ENCODE assay signal across 9 cellular contexts in the genomic region with DNA sequence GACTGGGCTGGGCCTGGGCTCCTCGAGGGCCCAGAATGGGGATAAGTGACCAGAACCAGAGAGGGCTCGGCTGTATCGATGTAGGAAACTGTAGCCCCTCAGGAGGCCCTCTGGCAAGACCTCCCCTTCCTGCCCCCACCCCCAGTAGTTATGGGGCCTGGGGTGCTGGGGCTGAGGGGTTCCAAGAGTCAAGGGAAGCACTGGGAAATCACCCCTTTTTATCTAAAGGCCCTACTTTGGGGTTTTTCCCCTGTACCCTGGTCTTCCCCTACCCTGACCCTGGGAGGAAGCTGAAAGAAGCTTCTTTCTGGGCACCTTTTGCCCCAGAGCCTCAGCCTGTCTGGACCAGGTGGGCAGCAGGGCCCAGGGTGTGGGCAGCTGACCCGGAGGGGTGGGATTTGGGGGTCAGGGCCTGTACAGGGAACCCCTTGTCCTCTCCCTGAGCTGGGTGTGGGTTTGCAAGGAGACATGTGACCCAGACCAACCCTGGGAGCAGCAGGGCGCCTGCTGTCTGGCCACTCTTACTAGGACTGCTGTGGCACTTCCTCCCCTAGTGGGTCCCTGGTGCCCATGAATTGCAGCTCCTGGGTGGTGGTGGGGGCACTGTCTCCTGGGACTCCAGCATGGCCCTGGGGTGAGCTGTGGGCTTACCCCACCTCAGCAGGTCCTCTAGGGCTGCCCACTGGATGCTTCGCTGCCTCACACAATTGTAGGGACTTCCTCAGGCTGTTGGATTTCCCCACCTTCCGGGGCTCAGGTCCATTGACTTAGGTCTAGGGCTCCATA. TPM values are rescaled to one million over a fixed set of nuclear protein-coding genes. Genes with fewer than 3 reads are reported as not detected.
DNase-seq lines count a peak whose midpoint lies in the region; ATAC-seq, FAIRE-seq and TF ChIP-seq lines count a peak whose summit lies in the region.
"Had no signal": no experiment of that assay in that cellular context is flagged by ENCODE, and none has a peak within 500 bp of the region (broad histone marks: within the 10 kb centered on the region; RNA-seq: fewer than 3 reads in every experiment).

No MANE protein-coding gene starts in this region.

- FAIRE-seq in D721Med (lab: Jason Lieb, UNC): no peak

- peak; percentile 57 for ATAC-seq in left ventricle myocardium superior
- ATAC-seq in HG03460 (IDR thresholded peaks at IDR 0.05; ENCODE audit: unreplicated experiment): no peak
- ATAC-seq in GM18502 (IDR thresholded peaks at IDR 0.05; ENCODE audit: poor library complexity, unreplicated experiment): no peak

- peak overlapping the region; percentile 48 for H3K4me3 Mint-ChIP-seq in activated CD4-positive, alpha-beta T cell treated with anti-CD3 and anti-CD28 coated beads, Interleukin-2, amount 10 ng/mL, durations not matched to agents 7 days and 5 days

- TF ChIP-seq CTCF in Peyer's patch (IDR thresholded peaks at IDR 0.05) (no peak), D721Med (IDR thresholded peaks at IDR 0.05; ENCODE audit: insufficient read depth, missing control alignments) (no peak)

- no peak for DNase-seq in activated CD4-positive, alpha-beta T cell treated with anti-CD3 and anti-CD28 coated beads, Interleukin-2, amount 10 ng/mL, durations not matched to agents 7 days and 5 days
- DNase-seq in activated CD4-positive, alpha-beta T cell treated with anti-CD3 and anti-CD28 coated beads, Interleukin-2, amount 50 U/mL, for 1 hour: no peak
- peak in 2 of 3 donors; percentile 50 to 58 for DNase-seq in Peyer's patch
- no peak for DNase-seq in left ventricle myocardium superior
- DNase-seq in D721Med (ENCODE audit: insufficient read length, low spot score): no peak

- intact Hi-C loops in left ventricle myocardium superior (cut with micrococcal nuclease): no loop called here

- H3K4me1 ChIP-seq in Peyer's patch (peaks cover 0 to 27% (median 11%) of the 10 kb centered on the region in 4 donors), thymus (ENCODE audit: control insufficient read depth, insufficient read depth, low read length) (no peaks in the 10 kb centered on the region)

- WGBS in thymus: 44% methylated on average over 7 of the region's 7 CpGs

- peak overlapping the region; percentile 13 for H3K27ac Mint-ChIP-seq in activated CD4-positive, alpha-beta T cell treated with anti-CD3 and anti-CD28 coated beads, Interleukin-2, amount 10 ng/mL, durations not matched to agents 7 days and 5 days

- peak overlapping the region; percentile 33 to 95 (median 82) for H3K27ac ChIP-seq in Peyer's patch
- peak overlapping the region; percentile 25 for H3K27ac ChIP-seq in thymus (ENCODE audit: low read depth)

- H3K9me3 Mint-ChIP-seq in activated CD4-positive, alpha-beta T cell treated with anti-CD3 and anti-CD28 coated beads, Interleukin-2, amount 10 ng/mL, durations not matched to agents 7 days and 5 days: no peaks in the 10 kb centered on the region

- TF ChIP-seq POLR2A in Peyer's patch (IDR thresholded peaks at IDR 0.05): no peak

- peaks cover 34% of the 10 kb centered on the region for H3K4me1 Mint-ChIP-seq in activated CD4-positive, alpha-beta T cell treated with anti-CD3 and anti-CD28 coated beads, Interleukin-2, amount 10 ng/mL, durations not matched to agents 7 days and 5 days

- H3K36me3 Mint-ChIP-seq in activated CD4-positive, alpha-beta T cell treated with anti-CD3 and anti-CD28 coated beads, Interleukin-2, amount 10 ng/mL, durations not matched to agents 7 days and 5 days (ENCODE audit: low read depth): peaks cover 2% of the 10 kb centered on the region

- H3K36me3 ChIP-seq in Peyer's patch (no peaks in the 10 kb centered on the region), thymus (ENCODE audit: control insufficient read depth, insufficient read depth) (no peaks in the 10 kb centered on the region)

- H3K27me3 ChIP-seq in Peyer's patch: no peaks in the 10 kb centered on the region
- H3K27me3 ChIP-seq in thymus (ENCODE audit: control insufficient read depth, insufficient read depth): peaks cover 29% of the 10 kb centered on the region

- H3K9me3 ChIP-seq in Peyer's patch: no peaks in the 10 kb centered on the region
- no peaks in the 10 kb centered on the region for H3K9me3 ChIP-seq in thymus (ENCODE audit: control insufficient read depth)

- H3K4me3 ChIP-seq in Peyer's patch (peak overlapping the region; percentile 72 to 90 (median 80)), thymus (ENCODE audit: low read length) (peak overlapping the region; percentile 1)

- POLR2A ChIA-PET in activated CD4-positive, alpha-beta T cell treated with anti-CD3 and anti-CD28 coated beads, Interleukin-2, amount 10 ng/mL, durations not matched to agents 7 days and 5 days (lab: Charles Lee): interaction anchor here (0.6 kb wide), 1 partner anchor 285 kb away, joined by 3 read pairs; a partner anchor contains a TSS

- peaks cover 22% of the 10 kb centered on the region for H3K27me3 Mint-ChIP-seq in activated CD4-positive, alpha-beta T cell treated with anti-CD3 and anti-CD28 coated beads, Interleukin-2, amount 10 ng/mL, durations not matched to agents 7 days and 5 days

- CTCF ChIA-PET in activated CD4-positive, alpha-beta T cell treated with anti-CD3 and anti-CD28 coated beads, Interleukin-2, amount 10 ng/mL, durations not matched to agents 7 days and 5 days (lab: Charles Lee): interaction anchor here (0.6 to 2.3 kb wide), 7 partner anchors 12 to 934 kb away, joined by 3 to 9 read pairs (median 3); a partner anchor contains a TSS

RNA-seq across cellular contexts. Expression of a gene that starts 1.5 kb away (rescaled TPM):
- 1 to 10 TPM; 6.5 to 6.7 TPM for total RNA-seq in activated CD4-positive, alpha-beta T cell treated with anti-CD3 and anti-CD28 coated beads, Interleukin-2, amount 10 ng/mL, durations not matched to agents 7 days and 5 days
- total RNA-seq in Peyer's patch (10 to 100 TPM; 16.9 to 27.1 (median 21.7) TPM), left ventricle myocardium superior (2.9 TPM)
- polyA plus RNA-seq in thymus: 14.0 TPM

RNA-seq across cellular contexts. Expression of a gene that starts 28.8 kb away (rescaled TPM):
- total RNA-seq in activated CD4-positive, alpha-beta T cell treated with anti-CD3 and anti-CD28 coated beads, Interleukin-2, amount 10 ng/mL, durations not matched to agents 7 days and 5 days: under 1 TPM; 0.10 to 0.12 TPM
- total RNA-seq in Peyer's patch (10 to 100 TPM in 1 of 4 donors, 1 to 10 TPM in 3; 3.3 to 14.1 (median 6.7) TPM), left ventricle myocardium superior (0.12 TPM)
- 0.34 TPM for polyA plus RNA-seq in thymus
- total RNA-seq: endothelial cell of umbilical vein had no signal
- polyA plus RNA-seq: endothelial cell of umbilical vein had no signal

Comparison
In these comparisons a context has a peak if more than half of its experiments do, and no peak if none do; other contexts are left out.
1. DNase-seq: peak in Peyer's patch (2 of 3); none in activated CD4-positive, alpha-beta T cell treated with anti-CD3 and anti-CD28 coated beads, Interleukin-2, amount 10 ng/mL, durations not matched to agents 7 days and 5 days (single experiment), activated CD4-positive, alpha-beta T cell treated with anti-CD3 and anti-CD28 coated beads, Interleukin-2, amount 50 U/mL, for 1 hour (single experiment), left ventricle myocardium superior (single experiment) and D721Med (single experiment).